Comparison of ENCODE assay signal across 8 cellular contexts in the genomic region with DNA sequence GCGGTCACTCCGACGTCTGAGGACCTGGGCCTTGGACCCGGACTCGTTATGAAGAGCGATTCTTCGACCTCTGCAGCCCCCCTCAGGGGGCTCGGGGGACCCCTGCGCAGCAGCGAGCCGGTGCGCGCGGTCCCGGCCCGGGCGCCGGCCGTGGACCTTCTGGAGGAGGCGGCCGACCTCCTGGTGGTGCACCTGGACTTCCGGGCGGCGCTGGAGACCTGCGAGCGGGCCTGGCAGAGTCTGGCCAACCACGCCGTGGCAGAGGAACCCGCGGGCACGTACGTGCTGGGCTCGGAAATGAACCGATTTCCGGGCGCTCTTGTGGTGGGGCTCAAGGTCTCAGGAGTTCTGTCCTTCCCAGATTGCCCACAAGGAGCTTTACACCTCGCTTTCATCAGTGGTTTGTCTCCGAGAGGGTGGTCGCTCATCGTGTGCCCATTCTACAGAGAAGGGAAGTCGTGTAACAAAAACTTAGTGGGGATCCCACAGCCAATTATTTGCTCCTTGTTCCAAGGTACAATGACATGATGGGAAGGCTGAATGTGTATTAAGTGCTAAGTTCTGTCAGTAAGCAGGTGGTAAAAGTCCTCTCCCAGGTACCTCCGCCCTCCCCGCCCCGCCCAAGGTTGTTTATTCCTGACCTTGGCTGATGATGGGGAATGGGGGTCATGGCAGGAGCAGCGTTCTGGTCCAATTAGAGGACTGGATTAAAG. TPM values are rescaled to one million over a fixed set of nuclear protein-coding genes. Genes with fewer than 3 reads are reported as not detected.
DNase-seq lines count a peak whose midpoint lies in the region; ATAC-seq, FAIRE-seq and TF ChIP-seq lines count a peak whose summit lies in the region.

No MANE protein-coding gene starts in this region.

- H3K27ac ChIP-seq in A549, result peak overlapping the region; percentile 90 to 97
- H3K27ac ChIP-seq in subcutaneous abdominal adipose tissue (ENCODE audit: low read depth, low read length), result peak overlapping the region; percentile 71

- H3K36me3 ChIP-seq in subcutaneous abdominal adipose tissue (ENCODE audit: control insufficient read depth in 5 of 5, insufficient read depth in 5 of 5, low read length in 5 of 5), result peaks cover 18 to 37% (median 30%) of the 10 kb centered on the region in 5 donors

- peak overlapping the region; percentile 77 for H3K27ac Mint-ChIP-seq in memory B cell

- ATAC-seq in A549 (peak; percentile 65 to 70), GM18511 (IDR thresholded peaks at IDR 0.05; ENCODE audit: unreplicated experiment) (peak; percentile 37), memory B cell (ENCODE audit: low read depth) (no peak)

- DNase-seq in A549 (ENCODE audit: low read depth in 1 of 2, low spot score in 1 of 2) (peak; percentile 23 to 25), HTR-8/SVneo (ENCODE audit: insufficient read length, low spot score) (peak; percentile 11), dermis blood vessel endothelial cell (peak; percentile 65), memory B cell (ENCODE audit: low spot score in 2 of 2) (peak in 1 of 2 donors; percentile 27), NCI-H187 (lab: John Stamatoyannopoulos, UW) (no peak)

- H3K27me3 ChIP-seq in subcutaneous abdominal adipose tissue (ENCODE audit: control insufficient read depth in 5 of 5, insufficient read depth in 4 of 5, low read length in 5 of 5), result no peaks in the 10 kb centered on the region

- CTCF ChIA-PET in A549 (lab: Yijun Ruan, JAX), result interaction anchor here (0.6 to 7.2 kb wide), 9 partner anchors 8 to 336 kb away, joined by 3 to 138 read pairs (median 3); partner anchors contain the start of gene MICAL3

- H3K4me1 Mint-ChIP-seq in memory B cell, result peaks cover 34% of the 10 kb centered on the region

- WGBS in A549 (ENCODE audit: missing lambda C conversion rate), result 22% methylated on average over 19 of the region's 45 CpGs

- FAIRE-seq in A549 (lab: Jason Lieb, UNC) (no peak), HTR-8/SVneo (lab: Jason Lieb, UNC) (no peak)

- TF ChIP-seq CTCF in A549 (IDR thresholded peaks at IDR 0.05) (no peak), WI38 (IDR thresholded peaks at IDR 0.05; ENCODE audit: low read depth, low read length) (no peak)

- peak overlapping the region; percentile 87 for H3K4me3 Mint-ChIP-seq in memory B cell

- H3K4me2 ChIP-seq in A549, result peak overlapping the region; percentile 85

- no peak for TF ChIP-seq POLR2A in A549 (IDR thresholded peaks at IDR 0.05; ENCODE audit: low read length)

- H3K9ac ChIP-seq in subcutaneous abdominal adipose tissue (ENCODE audit: low read length in 5 of 5), result peak overlapping the region; percentile 79 to 99 (median 96)

- POLR2A ChIA-PET in A549 (lab: Yijun Ruan, JAX), result interaction anchor here (1.1 to 1.3 kb wide), 2 partner anchors 71 to 248 kb away, joined by 3 to 5 read pairs; partner anchors contain the start of gene USP18

- no peak for TF ChIP-seq RAD21 in A549 (conservative IDR thresholded peaks at IDR 0.05 in 1 of 2, IDR thresholded peaks at IDR 0.05 in 1 of 2)

- H3K27me3 Mint-ChIP-seq in memory B cell, result no peaks in the 10 kb centered on the region

- H3K9me3 ChIP-seq in A549 (no peaks in the 10 kb centered on the region), subcutaneous abdominal adipose tissue (ENCODE audit: control insufficient read depth in 5 of 5, low read length in 5 of 5) (no peaks in the 10 kb centered on the region)

- no peak for TF ChIP-seq EP300 in A549 (IDR thresholded peaks at IDR 0.05)

- peaks cover 24% of the 10 kb centered on the region for H3K4me1 ChIP-seq in A549
- peaks cover 9 to 40% (median 37%) of the 10 kb centered on the region in 5 donors for H3K4me1 ChIP-seq in subcutaneous abdominal adipose tissue (ENCODE audit: control insufficient read depth in 5 of 5, insufficient read depth in 5 of 5, low read length in 5 of 5)

- H3K4me3 ChIP-seq in A549, result peak overlapping the region; percentile 64
- H3K4me3 ChIP-seq in WI38 (ENCODE audit: low read depth, low read length), result peak overlapping the region; percentile 100
- peak overlapping the region; percentile 91 to 99 (median 97) for H3K4me3 ChIP-seq in subcutaneous abdominal adipose tissue (ENCODE audit: low read depth in 1 of 5, low read length in 5 of 5)

- H3K36me3 Mint-ChIP-seq in memory B cell, result peaks cover 32% of the 10 kb centered on the region

- H3K9me3 Mint-ChIP-seq in memory B cell, result peaks cover 2% of the 10 kb centered on the region

TF ChIP-seq in A549, 52 proteins besides CTCF, POLR2A, EP300 and RAD21:
- no peak for TF ChIP-seq JUN (IDR thresholded peaks at IDR 0.05)
- TF ChIP-seq HDAC2 (IDR thresholded peaks at IDR 0.05), result no peak
- peak; percentile 41; the same call in 1 of the 2 replicates for TF ChIP-seq PHF8 (IDR thresholded peaks at IDR 0.05; ENCODE audit: borderline replicate concordance, low read depth)

RNA-seq across cellular contexts. Expression of gene PEX26, which starts 0.7 kb away (rescaled TPM):
- polyA plus RNA-seq in A549 (2011; rRNA removed) (12.4 and 15.3 TPM in 2 replicates), A549 (2017; fragmentation: RNase III; extraction: RNeasy Plus Mini Kit Qiagen cat#74134 plus additional on column Dnase treatment) (10.8 to 12.7 TPM (median 11.8 TPM) in 3 replicates)
- polyA plus RNA-seq in A549 (2012; cell fraction: cytosol; rRNA removed), result 6.8 and 11.5 TPM in 2 replicates
- polyA plus RNA-seq in A549 (2012; cell fraction: nucleus; rRNA removed), result 8.3 and 9.9 TPM in 2 replicates
- 23.8 and 24.1 TPM in 2 replicates for polyA minus RNA-seq in A549 (2011; rRNA and poly(A)+ RNA removed)
- 24.8 and 37.6 TPM in 2 replicates for total RNA-seq in dermis blood vessel endothelial cell

RNA-seq across cellular contexts. Expression of gene TUBA8, which starts 32.1 kb away (rescaled TPM):
- polyA plus RNA-seq in A549 (2011; rRNA removed), result 0.66 and 0.90 TPM in 2 replicates
- polyA plus RNA-seq in A549 (2012; cell fraction: cytosol; rRNA removed), result 1.1 TPM in 2 replicates
- 3.5 and 3.8 TPM in 2 replicates for polyA plus RNA-seq in A549 (2012; cell fraction: nucleus; rRNA removed)
- 0.13 to 0.41 TPM in 2 of 3 replicates, not detected in the other for polyA plus RNA-seq in A549 (2017; fragmentation: RNase III; extraction: RNeasy Plus Mini Kit Qiagen cat#74134 plus additional on column Dnase treatment)
- 1.2 and 1.5 TPM in 2 replicates for polyA minus RNA-seq in A549 (2011; rRNA and poly(A)+ RNA removed)
- 1.0 and 1.3 TPM in 2 replicates for total RNA-seq in dermis blood vessel endothelial cell

RNA-seq across cellular contexts. Expression of gene MICAL3, which starts 54.1 kb away (rescaled TPM):
- polyA plus RNA-seq in A549 (2011; rRNA removed) (18.7 and 20.5 TPM in 2 replicates), A549 (2017; fragmentation: RNase III; extraction: RNeasy Plus Mini Kit Qiagen cat#74134 plus additional on column Dnase treatment) (30.1 to 35.1 TPM (median 30.3 TPM) in 3 replicates)
- 13.3 and 17.7 TPM in 2 replicates for polyA plus RNA-seq in A549 (2012; cell fraction: cytosol; rRNA removed)
- 74.0 and 74.6 TPM in 2 replicates for polyA plus RNA-seq in A549 (2012; cell fraction: nucleus; rRNA removed)
- polyA minus RNA-seq in A549 (2011; rRNA and poly(A)+ RNA removed), result 28.0 and 34.1 TPM in 2 replicates
- total RNA-seq in dermis blood vessel endothelial cell, result 40.2 and 43.4 TPM in 2 replicates

Comparison
In these comparisons a context has a peak if more than half of its experiments do, and no peak if none do; other contexts are left out.
1. DNase-seq: peak in A549 (2 of 2), HTR-8/SVneo (single experiment) and dermis blood vessel endothelial cell (single experiment); none in NCI-H187 (0 of 2).
2. Peak in every context shown above with its lines, with median percentiles within 50 percentile points of each other: H3K4me3 ChIP-seq.